ENCODE assay signal across 2 cellular contexts in the genomic region with DNA sequence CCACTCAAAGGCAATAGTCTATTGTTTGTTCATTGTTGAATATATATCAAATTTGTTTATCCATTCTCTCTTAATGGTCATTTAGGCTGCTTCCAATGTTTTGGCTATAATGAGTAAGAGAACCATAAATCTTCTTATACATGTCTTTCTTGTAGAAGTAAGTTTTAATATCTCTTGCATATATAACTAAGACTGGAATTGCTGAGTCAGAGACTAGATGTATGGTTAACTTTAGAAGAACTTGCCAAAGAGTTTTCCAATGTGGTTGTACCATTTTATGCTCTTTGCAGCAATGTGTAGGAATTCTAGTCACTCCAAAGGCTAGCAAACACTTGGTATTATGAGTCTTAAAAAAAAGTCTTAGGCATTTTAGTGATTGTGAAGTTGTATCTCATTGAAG.
TF ChIP-seq lines count a peak whose summit lies in the region.

No MANE protein-coding gene starts in this region.

TF ChIP-seq in A549, 52 proteins besides CTCF, POLR2A, EP300 and RAD21:
- TF ChIP-seq, protein P1, sequence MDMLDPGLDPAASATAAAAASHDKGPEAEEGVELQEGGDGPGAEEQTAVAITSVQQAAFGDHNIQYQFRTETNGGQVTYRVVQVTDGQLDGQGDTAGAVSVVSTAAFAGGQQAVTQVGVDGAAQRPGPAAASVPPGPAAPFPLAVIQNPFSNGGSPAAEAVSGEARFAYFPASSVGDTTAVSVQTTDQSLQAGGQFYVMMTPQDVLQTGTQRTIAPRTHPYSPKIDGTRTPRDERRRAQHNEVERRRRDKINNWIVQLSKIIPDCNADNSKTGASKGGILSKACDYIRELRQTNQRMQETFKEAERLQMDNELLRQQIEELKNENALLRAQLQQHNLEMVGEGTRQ (IDR thresholded peaks at IDR 0.05): no peak
- TF ChIP-seq RARB (CRISPR knock-in tag; IDR thresholded peaks at IDR 0.05): no peak
- TF ChIP-seq RNF2 (IDR thresholded peaks at IDR 0.05; ENCODE audit: borderline replicate concordance, low read depth): no peak
- TF ChIP-seq, protein P2, sequence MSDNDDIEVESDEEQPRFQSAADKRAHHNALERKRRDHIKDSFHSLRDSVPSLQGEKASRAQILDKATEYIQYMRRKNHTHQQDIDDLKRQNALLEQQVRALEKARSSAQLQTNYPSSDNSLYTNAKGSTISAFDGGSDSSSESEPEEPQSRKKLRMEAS (IDR thresholded peaks at IDR 0.05): no peak
- TF ChIP-seq, protein P3, sequence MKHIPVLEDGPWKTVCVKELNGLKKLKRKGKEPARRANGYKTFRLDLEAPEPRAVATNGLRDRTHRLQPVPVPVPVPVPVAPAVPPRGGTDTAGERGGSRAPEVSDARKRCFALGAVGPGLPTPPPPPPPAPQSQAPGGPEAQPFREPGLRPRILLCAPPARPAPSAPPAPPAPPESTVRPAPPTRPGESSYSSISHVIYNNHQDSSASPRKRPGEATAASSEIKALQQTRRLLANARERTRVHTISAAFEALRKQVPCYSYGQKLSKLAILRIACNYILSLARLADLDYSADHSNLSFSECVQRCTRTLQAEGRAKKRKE (CRISPR knock-in tag; IDR thresholded peaks at IDR 0.05; ENCODE audit: low read depth): no peak
- no peak for TF ChIP-seq FOSB (CRISPR knock-in tag; IDR thresholded peaks at IDR 0.05)
- no peak for TF ChIP-seq HEYL (CRISPR knock-in tag; IDR thresholded peaks at IDR 0.05)

TF ChIP-seq in K562, 482 proteins besides CTCF, POLR2A, EP300 and RAD21 (continued from another document):
- TF ChIP-seq, protein P4, sequence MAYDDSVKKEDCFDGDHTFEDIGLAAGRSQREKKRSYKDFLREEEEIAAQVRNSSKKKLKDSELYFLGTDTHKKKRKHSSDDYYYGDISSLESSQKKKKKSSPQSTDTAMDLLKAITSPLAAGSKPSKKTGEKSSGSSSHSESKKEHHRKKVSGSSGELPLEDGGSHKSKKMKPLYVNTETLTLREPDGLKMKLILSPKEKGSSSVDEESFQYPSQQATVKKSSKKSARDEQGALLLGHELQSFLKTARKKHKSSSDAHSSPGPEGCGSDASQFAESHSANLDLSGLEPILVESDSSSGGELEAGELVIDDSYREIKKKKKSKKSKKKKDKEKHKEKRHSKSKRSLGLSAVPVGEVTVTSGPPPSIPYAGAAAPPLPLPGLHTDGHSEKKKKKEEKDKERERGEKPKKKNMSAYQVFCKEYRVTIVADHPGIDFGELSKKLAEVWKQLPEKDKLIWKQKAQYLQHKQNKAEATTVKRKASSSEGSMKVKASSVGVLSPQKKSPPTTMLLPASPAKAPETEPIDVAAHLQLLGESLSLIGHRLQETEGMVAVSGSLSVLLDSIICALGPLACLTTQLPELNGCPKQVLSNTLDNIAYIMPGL (CRISPR knock-in tag; IDR thresholded peaks at IDR 0.05): no peak
- no peak for TF ChIP-seq TOE1 (IDR thresholded peaks at IDR 0.05; ENCODE audit: borderline replicate concordance)
- TF ChIP-seq TOE1 (CRISPR knock-in tag; IDR thresholded peaks at IDR 0.05; ENCODE audit: borderline replicate concordance, low read depth): no peak
- peak; percentile 38; the same call in 1 of the 2 replicates for TF ChIP-seq C11orf30 (IDR thresholded peaks at IDR 0.05; ENCODE audit: low read depth)
- TF ChIP-seq TGIF2 (CRISPR knock-in tag; IDR thresholded peaks at IDR 0.05): no peak
- TF ChIP-seq ZNF444 (CRISPR knock-in tag; IDR thresholded peaks at IDR 0.05): no peak
- no peak for TF ChIP-seq SMAD1 (IDR thresholded peaks at IDR 0.05; ENCODE audit: low read depth, low read length, partially characterized antibody)
- no peak for TF ChIP-seq XRCC5 (IDR thresholded peaks at IDR 0.05; ENCODE audit: low read depth, low read length)
- TF ChIP-seq MAFG (tag; conservative IDR thresholded peaks at IDR 0.05): peak; percentile 18; the same call in 1 of the 2 replicates
- TF ChIP-seq ZNF165 (CRISPR knock-in tag; IDR thresholded peaks at IDR 0.05; ENCODE audit: borderline replicate concordance): no peak
- TF ChIP-seq, protein P5, sequence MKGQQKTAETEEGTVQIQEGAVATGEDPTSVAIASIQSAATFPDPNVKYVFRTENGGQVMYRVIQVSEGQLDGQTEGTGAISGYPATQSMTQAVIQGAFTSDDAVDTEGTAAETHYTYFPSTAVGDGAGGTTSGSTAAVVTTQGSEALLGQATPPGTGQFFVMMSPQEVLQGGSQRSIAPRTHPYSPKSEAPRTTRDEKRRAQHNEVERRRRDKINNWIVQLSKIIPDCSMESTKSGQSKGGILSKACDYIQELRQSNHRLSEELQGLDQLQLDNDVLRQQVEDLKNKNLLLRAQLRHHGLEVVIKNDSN (CRISPR knock-in tag; IDR thresholded peaks at IDR 0.05): no peak
- TF ChIP-seq PML (IDR thresholded peaks at IDR 0.05; ENCODE audit: low read length): no peak
- peak; percentile 65 for TF ChIP-seq ZNF316 (IDR thresholded peaks at IDR 0.05)
- no peak for TF ChIP-seq CTBP1 (IDR thresholded peaks at IDR 0.05; ENCODE audit: borderline replicate concordance)
- TF ChIP-seq, protein P6, sequence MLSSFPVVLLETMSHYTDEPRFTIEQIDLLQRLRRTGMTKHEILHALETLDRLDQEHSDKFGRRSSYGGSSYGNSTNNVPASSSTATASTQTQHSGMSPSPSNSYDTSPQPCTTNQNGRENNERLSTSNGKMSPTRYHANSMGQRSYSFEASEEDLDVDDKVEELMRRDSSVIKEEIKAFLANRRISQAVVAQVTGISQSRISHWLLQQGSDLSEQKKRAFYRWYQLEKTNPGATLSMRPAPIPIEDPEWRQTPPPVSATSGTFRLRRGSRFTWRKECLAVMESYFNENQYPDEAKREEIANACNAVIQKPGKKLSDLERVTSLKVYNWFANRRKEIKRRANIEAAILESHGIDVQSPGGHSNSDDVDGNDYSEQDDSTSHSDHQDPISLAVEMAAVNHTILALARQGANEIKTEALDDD (IDR thresholded peaks at IDR 0.05): no peak
- TF ChIP-seq ZNF324 (CRISPR knock-in tag; IDR thresholded peaks at IDR 0.05): no peak
- TF ChIP-seq, protein P7, sequence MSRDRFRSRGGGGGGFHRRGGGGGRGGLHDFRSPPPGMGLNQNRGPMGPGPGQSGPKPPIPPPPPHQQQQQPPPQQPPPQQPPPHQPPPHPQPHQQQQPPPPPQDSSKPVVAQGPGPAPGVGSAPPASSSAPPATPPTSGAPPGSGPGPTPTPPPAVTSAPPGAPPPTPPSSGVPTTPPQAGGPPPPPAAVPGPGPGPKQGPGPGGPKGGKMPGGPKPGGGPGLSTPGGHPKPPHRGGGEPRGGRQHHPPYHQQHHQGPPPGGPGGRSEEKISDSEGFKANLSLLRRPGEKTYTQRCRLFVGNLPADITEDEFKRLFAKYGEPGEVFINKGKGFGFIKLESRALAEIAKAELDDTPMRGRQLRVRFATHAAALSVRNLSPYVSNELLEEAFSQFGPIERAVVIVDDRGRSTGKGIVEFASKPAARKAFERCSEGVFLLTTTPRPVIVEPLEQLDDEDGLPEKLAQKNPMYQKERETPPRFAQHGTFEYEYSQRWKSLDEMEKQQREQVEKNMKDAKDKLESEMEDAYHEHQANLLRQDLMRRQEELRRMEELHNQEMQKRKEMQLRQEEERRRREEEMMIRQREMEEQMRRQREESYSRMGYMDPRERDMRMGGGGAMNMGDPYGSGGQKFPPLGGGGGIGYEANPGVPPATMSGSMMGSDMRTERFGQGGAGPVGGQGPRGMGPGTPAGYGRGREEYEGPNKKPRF (IDR thresholded peaks at IDR 0.05; ENCODE audit: low read depth, low read length): no peak
- no peak for TF ChIP-seq BRF1 (IDR thresholded peaks at IDR 0.05; ENCODE audit: borderline replicate concordance, extremely low read depth, insufficient read length)
- no peak for TF ChIP-seq NFIX (CRISPR knock-in tag; IDR thresholded peaks at IDR 0.05; ENCODE audit: low read depth)
TF ChIP-seq in K562: peak in this region for 4.
